Comparison of ENCODE assay signal across 12 cellular contexts in the genomic region with DNA sequence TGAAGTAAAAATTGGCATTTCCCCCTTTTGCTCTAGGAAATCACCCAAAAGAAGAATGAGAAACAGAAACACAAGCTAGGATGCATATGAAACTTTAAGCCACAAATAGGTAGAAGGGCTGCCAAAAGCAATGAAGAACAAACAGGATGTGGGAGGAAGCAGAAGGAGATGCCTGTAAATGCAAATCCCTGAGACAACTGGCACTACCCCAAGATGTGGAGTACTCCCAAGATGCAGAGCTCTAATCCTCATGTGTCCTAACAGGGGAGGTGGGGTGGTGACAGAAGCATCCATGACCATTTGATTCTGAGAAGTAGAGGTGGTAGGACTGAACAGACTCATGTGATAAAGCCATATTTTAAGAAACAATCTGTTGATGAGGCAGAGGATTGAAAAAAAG. TPM values are rescaled to one million over a fixed set of nuclear protein-coding genes. Genes with fewer than 3 reads are reported as not detected.
DNase-seq lines count a peak whose midpoint lies in the region; ATAC-seq and TF ChIP-seq lines count a peak whose summit lies in the region.
"Had no signal": no experiment of that assay in that cellular context is flagged by ENCODE, and none has a peak within 500 bp of the region (broad histone marks: within the 10 kb centered on the region; RNA-seq: fewer than 3 reads in every experiment).

No MANE protein-coding gene starts in this region.

- H3K4me3 ChIP-seq in neutrophil (ENCODE audit: low read depth in 1 of 2, low read length in 1 of 2) (no peak overlapping the region), lower leg skin (ENCODE audit: low read depth, poor library complexity, severe bottlenecking) (no peak overlapping the region)
- H3K4me3 ChIP-seq: upper lobe of right lung had no signal

- H3K9me3 ChIP-seq in neutrophil: no peaks in the 10 kb centered on the region
- H3K9me3 ChIP-seq: upper lobe of right lung had no signal

- H3K4me1 ChIP-seq in neutrophil (ENCODE audit: control insufficient read depth in 1 of 2, insufficient read depth in 1 of 2, low read depth in 1 of 2, low read length in 1 of 2): peaks cover 63 to 65% of the 10 kb centered on the region in 2 experiments

- no peak for ATAC-seq in GM18907 (IDR thresholded peaks at IDR 0.05; ENCODE audit: unreplicated experiment)
- ATAC-seq: right cardiac atrium, upper lobe of right lung had no signal

- no peak for TF ChIP-seq POLR2A in lower leg skin (IDR thresholded peaks at IDR 0.05)

- no peaks in the 10 kb centered on the region for H3K36me3 ChIP-seq in neutrophil
- H3K36me3 ChIP-seq: upper lobe of right lung had no signal

- H3K27me3 ChIP-seq in neutrophil: no peaks in the 10 kb centered on the region
- H3K27me3 ChIP-seq: upper lobe of right lung had no signal

- TF ChIP-seq CTCF in neutrophil (IDR thresholded peaks at IDR 0.05) (no peak), lower leg skin (IDR thresholded peaks at IDR 0.05) (no peak)

- peak overlapping the region; percentile 65 for H3K27ac ChIP-seq in neutrophil
- H3K27ac ChIP-seq: upper lobe of right lung had no signal

- DNase-seq in GF-D8 (lab: John Stamatoyannopoulos, UW): peak; percentile 50
- peak; percentile 80 for DNase-seq in LHCN-M2 (ENCODE audit: low read depth)
- peak; percentile 78 for DNase-seq in astrocyte of the hippocampus (ENCODE audit: low read depth, low spot score)
- no peak for DNase-seq in lower leg skin (ENCODE audit: low spot score in 2 of 2)
- no peak for DNase-seq in cerebellum (ENCODE audit: low spot score)
- DNase-seq: activated CD4-positive, alpha-beta T cell treated with anti-CD3 and anti-CD28 coated beads for 4 hours; midbrain; right cardiac atrium; SHP77; upper lobe of right lung had no signal

- intact Hi-C loops in lower leg skin (cut with DNase I; ENCODE audit: low total_unique reads): no loop called here

RNA-seq across cellular contexts. Expression of a gene that starts 31.9 kb away (rescaled TPM):
- total RNA-seq in LHCN-M2 (2014; rRNA removed) (26.2 and 53.5 TPM in 2 replicates), lower leg skin (10 to 100 TPM; 22.8 to 30.8 (median 25.9) TPM), cerebellum (108 TPM)
- 4.7 TPM for polyA plus RNA-seq in LHCN-M2 (2012)

Comparison
In these comparisons a context has a peak if more than half of its experiments do, and no peak if none do; other contexts are left out.
1. DNase-seq: peak in GF-D8 (single experiment), LHCN-M2 (single experiment) and astrocyte of the hippocampus (single experiment); none in lower leg skin (0 of 2) and cerebellum (single experiment).